1 cellular context compared by ENCODE assay signal in genomic region chr2:28640263-28640907, GRCh38.
TF ChIP-seq lines count a peak whose summit lies in the region.

No MANE protein-coding gene starts in this region.

TF ChIP-seq in K562, 482 proteins besides CTCF, POLR2A, EP300 and RAD21 (continued from another document):
- TF ChIP-seq HOMEZ (CRISPR knock-in tag; IDR thresholded peaks at IDR 0.05), result no peak
- TF ChIP-seq ZNF778 (CRISPR knock-in tag; IDR thresholded peaks at IDR 0.05), result no peak
